In the genomic region with DNA sequence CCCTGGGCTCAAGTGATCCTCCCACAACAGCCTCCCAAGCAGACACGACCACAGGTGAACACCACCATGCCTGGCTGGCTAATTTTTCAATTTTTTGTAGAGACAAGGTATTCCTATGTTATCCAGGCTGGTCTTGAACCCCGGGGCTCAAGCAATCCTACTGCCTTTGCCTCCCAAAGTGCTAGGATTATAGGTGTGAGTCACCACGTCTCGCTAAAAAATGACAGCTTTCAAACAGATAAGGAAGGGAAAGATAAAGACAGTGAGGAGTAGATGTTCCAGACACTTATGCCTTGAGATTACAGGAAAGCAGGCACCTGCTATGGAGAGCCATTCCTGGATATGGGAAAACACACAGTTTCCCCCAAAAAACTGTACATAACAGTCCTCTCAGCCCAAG, we compare ENCODE assay signal across 27 cellular contexts. TPM values are rescaled to one million over a fixed set of nuclear protein-coding genes. Genes with fewer than 3 reads are reported as not detected.
A peak's percentile ranks its signal among the peaks of the same experiment; 100 is the strongest.
DNase-seq lines count a peak whose midpoint lies in the region; ATAC-seq, FAIRE-seq and TF ChIP-seq lines count a peak whose summit lies in the region.
"Had no signal": no experiment of that assay in that cellular context is flagged by ENCODE, and none has a peak within 500 bp of the region (broad histone marks: within the 10 kb centered on the region; RNA-seq: fewer than 3 reads in every experiment).

No MANE protein-coding gene starts in this region.

- H3K27ac Mint-ChIP-seq in stimulated activated effector memory CD8-positive, alpha-beta T cell treated with anti-CD3 and anti-CD28 coated beads, Interleukin-12 subunit alpha, Interleukin-12 subunit beta, amount 100 ng/mL, for 72 hours, result peak overlapping the region; percentile 33
- H3K27ac Mint-ChIP-seq: CD4-positive, alpha-beta T cell had no signal

- peak overlapping the region in 1 of 2 experiments; percentile 28; a peak in 1 of 4 replicates for H3K9ac ChIP-seq in K562 (ENCODE audit: insufficient read depth in 1 of 2, low read depth in 2 of 2, low read length in 2 of 2)
- H3K9ac ChIP-seq: BLaER1 had no signal

- 5% methylated on average over 4 of the region's 4 CpGs for WGBS in K562 (ENCODE audit: insufficient coverage, low coverage, missing lambda C conversion rate)

- H3K4me2 ChIP-seq in K562 (ENCODE audit: insufficient read depth, low read length), result no peak overlapping the region
- H3K4me2 ChIP-seq: BLaER1 had no signal

- peaks cover 18% of the 10 kb centered on the region for H3K36me3 Mint-ChIP-seq in stimulated activated effector memory CD8-positive, alpha-beta T cell treated with anti-CD3 and anti-CD28 coated beads, Interleukin-12 subunit alpha, Interleukin-12 subunit beta, amount 100 ng/mL, for 72 hours

- TF ChIP-seq RAD21 in K562 (CRISPR knock-in tag; conservative IDR thresholded peaks at IDR 0.05 in 1 of 2, IDR thresholded peaks at IDR 0.05 in 1 of 2), result no peak

- H3K9me3 Mint-ChIP-seq in stimulated activated effector memory CD8-positive, alpha-beta T cell treated with anti-CD3 and anti-CD28 coated beads, Interleukin-12 subunit alpha, Interleukin-12 subunit beta, amount 100 ng/mL, for 72 hours, result no peaks in the 10 kb centered on the region
- H3K9me3 Mint-ChIP-seq: CD14-positive monocyte; CD4-positive, alpha-beta T cell; CD8-positive, alpha-beta T cell had no signal

- FAIRE-seq in HTR-8/SVneo (lab: Jason Lieb, UNC), result peak; percentile 33
- no peak for FAIRE-seq in K562 (lab: Jason Lieb, UNC)
- FAIRE-seq: A204.1, D721Med, G401.6, GM12891, GM19239 had no signal

- H3K27ac ChIP-seq in K562 (ENCODE audit: extremely low read depth, low read depth, low read length), result no peak overlapping the region
- H3K27ac ChIP-seq: BLaER1 had no signal

- no peaks in the 10 kb centered on the region for H3K9me1 ChIP-seq in K562 (ENCODE audit: control insufficient read depth, insufficient read depth, low read length)

- no peaks in the 10 kb centered on the region for H3K9me3 ChIP-seq in K562 (replicated peaks; ENCODE audit: control insufficient read depth, insufficient read depth, low read depth, low read length)
- H3K9me3 ChIP-seq: BE2C, BLaER1, Caco-2 had no signal

- TF ChIP-seq POLR2A in K562 (conservative IDR thresholded peaks at IDR 0.05), result no peak

- no peak overlapping the region for H3K4me3 Mint-ChIP-seq in stimulated activated effector memory CD8-positive, alpha-beta T cell treated with anti-CD3 and anti-CD28 coated beads, Interleukin-12 subunit alpha, Interleukin-12 subunit beta, amount 100 ng/mL, for 72 hours
- H3K4me3 Mint-ChIP-seq: CD14-positive monocyte; CD4-positive, alpha-beta T cell; CD8-positive, alpha-beta T cell had no signal

- peaks cover 20% of the 10 kb centered on the region for H3K36me3 ChIP-seq in K562 (ENCODE audit: control insufficient read depth, insufficient read depth, low read length)
- H3K36me3 ChIP-seq: BE2C had no signal

- POLR2A ChIA-PET in K562 (lab: Yijun Ruan, JAX), result interaction anchor here (0.5 kb wide), 1 partner anchor 8 kb away, joined by 3 read pairs; no protein-coding TSS in a partner anchor

- in situ Hi-C loops in K562 (cut with MboI), result no loop called here

- ATAC-seq in Right ventricle myocardium superior (ENCODE audit: poor library complexity) (peak; percentile 12), left ventricle myocardium superior (no peak), K562 (no peak)
- ATAC-seq in stimulated activated effector memory CD8-positive, alpha-beta T cell treated with anti-CD3 and anti-CD28 coated beads, Interleukin-12 subunit alpha, Interleukin-12 subunit beta, amount 100 ng/mL, for 72 hours, result no peak
- ATAC-seq: CD8-positive, alpha-beta T cell had no signal

- CTCF ChIA-PET in K562 (lab: Yijun Ruan, JAX; ENCODE audit: low intra/inter-chr PET ratio), result no interaction called here

- TF ChIP-seq CTCF in K562 (IDR thresholded peaks at IDR 0.05 in 2 of 3, conservative IDR thresholded peaks at IDR 0.05 in 1 of 3; ENCODE audit: insufficient read depth in 2 of 3, low read depth in 1 of 3, low read length in 3 of 3), result no peak

- no peaks in the 10 kb centered on the region; a peak in 1 of 5 replicates for H3K4me1 ChIP-seq in K562 (replicated peaks in 1 of 2; ENCODE audit: control insufficient read depth in 2 of 2, insufficient read depth in 2 of 2, low read length in 2 of 2)
- H3K4me1 ChIP-seq: BE2C, Caco-2 had no signal

- no peak overlapping the region for H3K4me3 ChIP-seq in K562
- H3K4me3 ChIP-seq: BLaER1 had no signal

- intact Hi-C loops in Right ventricle myocardium superior (cut with DNase I), result no loop called here
- intact Hi-C loops in left ventricle myocardium superior (cut with micrococcal nuclease), result no loop called here
- intact Hi-C loops in K562 (cut with micrococcal nuclease), result no loop called here

- no peak overlapping the region for H2AFZ ChIP-seq in K562 (ENCODE audit: low read depth, low read length)

- no peak for TF ChIP-seq EP300 in K562 (IDR thresholded peaks at IDR 0.05; ENCODE audit: low read length)

- H3K4me1 Mint-ChIP-seq in stimulated activated effector memory CD8-positive, alpha-beta T cell treated with anti-CD3 and anti-CD28 coated beads, Interleukin-12 subunit alpha, Interleukin-12 subunit beta, amount 100 ng/mL, for 72 hours, result no peaks in the 10 kb centered on the region
- H3K4me1 Mint-ChIP-seq: CD14-positive monocyte had no signal

- no peaks in the 10 kb centered on the region for H3K79me2 ChIP-seq in K562 (ENCODE audit: control insufficient read depth, insufficient read depth, low read length)

- H4K20me1 ChIP-seq in K562 (replicated peaks; ENCODE audit: control insufficient read depth, insufficient read depth, low read length), result no peaks in the 10 kb centered on the region
- H4K20me1 ChIP-seq: BLaER1 had no signal

- no TSS peak for BruUV-seq in K562 (replicated peaks; lab: Mats Ljungman, UMichigan)

- DNase-seq in Right ventricle myocardium superior (no peak), left ventricle myocardium superior (no peak), HTR-8/SVneo (ENCODE audit: insufficient read length, low spot score) (no peak), K562 (ENCODE audit: extremely low read depth in 1 of 4, low spot score in 3 of 4) (no peak), kidney glomerular epithelial cell (lab: John Stamatoyannopoulos, UW) (no peak), dedifferentiated amniotic fluid mesenchymal stem cell (ENCODE audit: extremely low spot score) (no peak)
- no peak for DNase-seq in stimulated activated effector memory CD8-positive, alpha-beta T cell treated with anti-CD3 and anti-CD28 coated beads, Interleukin-12 subunit alpha, Interleukin-12 subunit beta, amount 100 ng/mL, for 72 hours (ENCODE audit: low spot score in 2 of 2)
- no peak for DNase-seq in stimulated activated CD4-positive, alpha-beta T cell treated with anti-CD3 and anti-CD28 coated beads, Interleukin-4, amount 100 ng/mL, for 4 hours
- DNase-seq: 8988T; ACHN; BE2C; C1 segment of cervical spinal cord; Caco-2; Calu3; CD4-positive, alpha-beta T cell; CD8-positive, alpha-beta T cell; DMS79 treated with DMSO at 0.1 percent for 48 hours; GF-D8 had no signal

- H3K27me3 ChIP-seq in K562 (ENCODE audit: control insufficient read depth in 2 of 2, insufficient read depth in 2 of 2, low read length in 2 of 2), result no peaks in the 10 kb centered on the region
- H3K27me3 ChIP-seq: BE2C, BLaER1 had no signal

TF ChIP-seq in K562, 482 proteins besides CTCF, POLR2A, EP300 and RAD21 (continues in another document):
- TF ChIP-seq SMAD2 (IDR thresholded peaks at IDR 0.05; ENCODE audit: low read depth, low read length) (no peak), KAT2B (IDR thresholded peaks at IDR 0.05; ENCODE audit: low read depth, low read length) (no peak)

RNA-seq across cellular contexts. Expression of gene SLA2, which starts 40.9 kb away (rescaled TPM):
- total RNA-seq in Right ventricle myocardium superior, result 0.32 TPM
- total RNA-seq in left ventricle myocardium superior, result 0.47 TPM
- total RNA-seq in K562 (2011; cell fraction: chromatin; rRNA removed; ENCODE audit: low replicate concordance), result 0.21 TPM in 1 of 2 replicates, not detected in the other
- total RNA-seq in K562 (2011; cell fraction: nucleolus; rRNA removed), result not detected in 2 replicates
- total RNA-seq in K562 (2011; cell fraction: nucleoplasm; rRNA removed), result not detected in 2 replicates
- not detected in 2 replicates for total RNA-seq in K562 (2014; rRNA removed)
- not detected in 2 replicates for total RNA-seq in K562 (2014; rRNA removed; fragmentation: Illumina TruSeq; extraction: Trizol)
- 0.07 and 0.08 TPM in 2 replicates for total RNA-seq in K562 (2015; rRNA removed; fragmentation: Illumina TruSeq; extraction: Trizol)
- 0.07 and 0.13 TPM in 2 replicates for total RNA-seq in K562 (2021)
- not detected in 2 replicates for polyA plus RNA-seq in K562 (2011; rRNA removed)
- 0.03 and 0.06 TPM in 2 replicates for polyA plus RNA-seq in K562 (2011; cell fraction: cytosol; rRNA removed)
- polyA plus RNA-seq in K562 (2011; cell fraction: nucleus; rRNA removed), result 0.04 TPM in 1 of 2 replicates, not detected in the other
- 0.08 and 0.09 TPM in 2 replicates for polyA plus RNA-seq in K562 (2012)
- 0.07 TPM in 1 of 2 replicates, not detected in the other for polyA plus RNA-seq in K562 (2014; fragmentation: Illumina TruSeq; extraction: Trizol)
- polyA plus RNA-seq in K562 (2014; fragmentation: Nextera tagmentation; extraction: Ambion mirVana), result not detected
- not detected in 2 replicates for polyA plus RNA-seq in K562 (2014; rRNA removed)
- polyA minus RNA-seq in K562 (2011; rRNA and poly(A)+ RNA removed), result 0.06 TPM in 1 of 2 replicates, not detected in the other
- polyA minus RNA-seq in K562 (2011; cell fraction: cytosol; rRNA and poly(A)+ RNA removed), result not detected in 2 replicates
- not detected in 2 replicates for polyA minus RNA-seq in K562 (2011; cell fraction: nucleus; rRNA and poly(A)+ RNA removed)
- total RNA-seq: A673, Calu3 had no signal
- polyA plus RNA-seq: AG04450 had no signal

RNA-seq across cellular contexts. Expression of gene NDRG3, which starts 58.9 kb away (rescaled TPM):
- 27.5 TPM for total RNA-seq in Right ventricle myocardium superior
- 35.7 TPM for total RNA-seq in left ventricle myocardium superior
- total RNA-seq in K562 (2011; cell fraction: chromatin; rRNA removed; ENCODE audit: low replicate concordance), result 20.4 and 24.9 TPM in 2 replicates
- 8.9 and 9.0 TPM in 2 replicates for total RNA-seq in K562 (2011; cell fraction: nucleolus; rRNA removed)
- 13.2 and 20.0 TPM in 2 replicates for total RNA-seq in K562 (2011; cell fraction: nucleoplasm; rRNA removed)
- total RNA-seq in K562 (2014; rRNA removed), result 14.9 and 20.8 TPM in 2 replicates
- total RNA-seq in K562 (2014; rRNA removed; fragmentation: Illumina TruSeq; extraction: Trizol), result 26.6 and 28.3 TPM in 2 replicates
- 23.0 and 24.4 TPM in 2 replicates for total RNA-seq in K562 (2015; rRNA removed; fragmentation: Illumina TruSeq; extraction: Trizol)
- total RNA-seq in K562 (2021), result 24.5 and 25.6 TPM in 2 replicates
- polyA plus RNA-seq in K562 (2011; rRNA removed), result 25.0 and 27.6 TPM in 2 replicates
- polyA plus RNA-seq in K562 (2011; cell fraction: cytosol; rRNA removed), result 23.3 and 24.8 TPM in 2 replicates
- 20.6 and 24.7 TPM in 2 replicates for polyA plus RNA-seq in K562 (2011; cell fraction: nucleus; rRNA removed)
- polyA plus RNA-seq in K562 (2012), result 22.5 and 24.6 TPM in 2 replicates
- polyA plus RNA-seq in K562 (2014; fragmentation: Illumina TruSeq; extraction: Trizol), result 32.1 and 39.4 TPM in 2 replicates
- polyA plus RNA-seq in K562 (2014; fragmentation: Nextera tagmentation; extraction: Ambion mirVana), result 10 to 100 TPM; 15.2 to 23.8 TPM
- 14.6 and 19.0 TPM in 2 replicates for polyA plus RNA-seq in K562 (2014; rRNA removed)
- 18.8 and 25.3 TPM in 2 replicates for polyA minus RNA-seq in K562 (2011; rRNA and poly(A)+ RNA removed)
- polyA minus RNA-seq in K562 (2011; cell fraction: cytosol; rRNA and poly(A)+ RNA removed), result 19.8 and 26.8 TPM in 2 replicates
- 2.8 and 6.2 TPM in 2 replicates for polyA minus RNA-seq in K562 (2011; cell fraction: nucleus; rRNA and poly(A)+ RNA removed)
